9 cellular contexts compared by ENCODE assay signal in genomic region chr20:35871311-35871771, GRCh38.
DNase-seq lines count a peak whose midpoint lies in the region; ATAC-seq and TF ChIP-seq lines count a peak whose summit lies in the region.
"Had no signal": no experiment of that assay in that cellular context is flagged by ENCODE, and none has a peak within 500 bp of the region (broad histone marks: within the 10 kb centered on the region; RNA-seq: fewer than 3 reads in every experiment).

No MANE protein-coding gene starts in this region.

- H3K9me2 ChIP-seq in GM23338 (ENCODE audit: insufficient read depth): no peaks in the 10 kb centered on the region

- H3K36me3 ChIP-seq in GM23338 (ENCODE audit: insufficient read depth) (no peaks in the 10 kb centered on the region), smooth muscle cell (ENCODE audit: low read depth) (no peaks in the 10 kb centered on the region)

- 0 out of 2 replicates have a peak overlapping the region, but pooled peaks have one; percentile 27 for H3K27ac ChIP-seq in GM23338 (ENCODE audit: low read depth)
- peak overlapping the region; percentile 8 for H3K27ac ChIP-seq in smooth muscle cell (ENCODE audit: low read depth)

- DNase-seq in GM23338 (ENCODE audit: low spot score) (no peak), SW480 (ENCODE audit: low spot score) (peak; percentile 33), fibroblast of the aortic adventitia (ENCODE audit: low read depth) (peak; percentile 54), smooth muscle cell (lab: John Stamatoyannopoulos, UW; ENCODE audit: unreplicated experiment) (no peak), NCI-H345 (lab: John Stamatoyannopoulos, UW) (no peak), NCI-H2171 treated with DMSO at 0.1 percent for 48 hours (lab: John Stamatoyannopoulos, UW) (no peak)
- DNase-seq in stimulated activated CD4-positive, alpha-beta T cell treated with anti-CD3 and anti-CD28 coated beads, Interleukin-4, amount 100 ng/mL, for 1 hour: no peak
- DNase-seq in activated effector memory CD4-positive, alpha-beta T cell treated with anti-CD3 and anti-CD28 coated beads, Interleukin-2, amount 50 U/mL, for 16 hours: no peak
- DNase-seq: nephron progenitor cell had no signal

- H4K20me1 ChIP-seq in GM23338 (replicated peaks; ENCODE audit: insufficient read depth) (no peaks in the 10 kb centered on the region), smooth muscle cell (ENCODE audit: low read depth) (no peaks in the 10 kb centered on the region)

- H3K4me2 ChIP-seq in GM23338: no peak overlapping the region
- no peak overlapping the region for H3K4me2 ChIP-seq in smooth muscle cell

- no peak overlapping the region for H3K4me3 Mint-ChIP-seq in GM23338
- H3K4me3 Mint-ChIP-seq: nephron progenitor cell had no signal

- H3K36me3 Mint-ChIP-seq in GM23338 (ENCODE audit: low read depth): peaks cover 8% of the 10 kb centered on the region; the same call in 1 of the 3 replicates

- no peak overlapping the region for H3K9ac ChIP-seq in smooth muscle cell (ENCODE audit: low read depth)

- H3K4me1 Mint-ChIP-seq in GM23338: peaks cover 4% of the 10 kb centered on the region; the same call in 2 of the 3 replicates

- no peak overlapping the region for H3K27ac Mint-ChIP-seq in GM23338

- peaks cover 1% of the 10 kb centered on the region for H3K27me3 Mint-ChIP-seq in GM23338 (ENCODE audit: insufficient read depth, low read depth, poor library complexity)

- H3K79me2 ChIP-seq in GM23338 (replicated peaks; ENCODE audit: insufficient read depth) (no peaks in the 10 kb centered on the region; the same call in 1 of the 2 replicates), smooth muscle cell (ENCODE audit: low read depth) (peaks cover 13% of the 10 kb centered on the region)

- no peaks in the 10 kb centered on the region for H3F3A ChIP-seq in GM23338 (replicated peaks; ENCODE audit: low read depth)
- H3F3A ChIP-seq in smooth muscle cell (ENCODE audit: low read depth): peaks cover 24% of the 10 kb centered on the region

- H3K9me3 ChIP-seq in smooth muscle cell (replicated peaks; ENCODE audit: low read depth): no peaks in the 10 kb centered on the region

- no peak for ATAC-seq in GM23338

- H3K4me3 ChIP-seq in GM23338: no peak overlapping the region
- H3K4me3 ChIP-seq in fibroblast of the aortic adventitia (ENCODE audit: low read depth, low read length): peak overlapping the region; percentile 19
- no peak overlapping the region for H3K4me3 ChIP-seq in smooth muscle cell

- no peaks in the 10 kb centered on the region for H3K27me3 ChIP-seq in GM23338 (ENCODE audit: insufficient read depth)
- no peaks in the 10 kb centered on the region for H3K27me3 ChIP-seq in smooth muscle cell (ENCODE audit: low read depth)

- no peaks in the 10 kb centered on the region for H3K9me3 Mint-ChIP-seq in GM23338
- H3K9me3 Mint-ChIP-seq: nephron progenitor cell had no signal

- H2AFZ ChIP-seq in GM23338: no peak overlapping the region
- no peak overlapping the region for H2AFZ ChIP-seq in smooth muscle cell (ENCODE audit: low read depth)

- H3K4me1 ChIP-seq in GM23338 (ENCODE audit: insufficient read depth) (0 out of 2 replicates have a peak, but pooled peaks cover 5% of the 10 kb centered on the region), smooth muscle cell (ENCODE audit: low read depth) (peaks cover 11% of the 10 kb centered on the region)

- TF ChIP-seq CTCF in GM23338 (conservative IDR thresholded peaks at IDR 0.05; ENCODE audit: low read depth in 2 of 2): no peak
- no peak for TF ChIP-seq CTCF in fibroblast of the aortic adventitia (IDR thresholded peaks at IDR 0.05; ENCODE audit: insufficient read depth, low read length)
- TF ChIP-seq CTCF in smooth muscle cell (IDR thresholded peaks at IDR 0.05; ENCODE audit: borderline replicate concordance, insufficient read depth, poor library complexity, severe bottlenecking): no peak

- 85% methylated on average over 5 of the region's 5 CpGs for WGBS in smooth muscle cell (ENCODE audit: low lambda C conversion rate)

TF ChIP-seq in GM23338, 12 proteins besides CTCF, POLR2A, EP300 and RAD21:
- TF ChIP-seq EZH2 (IDR thresholded peaks at IDR 0.05; ENCODE audit: low read depth, unreplicated experiment): no peak
- no peak for TF ChIP-seq JUNB (IDR thresholded peaks at IDR 0.05; ENCODE audit: unreplicated experiment)
- no peak for TF ChIP-seq STAT1 (IDR thresholded peaks at IDR 0.05; ENCODE audit: unreplicated experiment)
- TF ChIP-seq CREB1 (CRISPR knock-in tag; IDR thresholded peaks at IDR 0.05; ENCODE audit: low read depth): no peak
- no peak for TF ChIP-seq ZNF114 (CRISPR knock-in tag; IDR thresholded peaks at IDR 0.05)
- TF ChIP-seq ZNF331 (CRISPR knock-in tag; IDR thresholded peaks at IDR 0.05; ENCODE audit: low read depth): no peak
- no peak for TF ChIP-seq ZNF462 (CRISPR knock-in tag; IDR thresholded peaks at IDR 0.05)
TF ChIP-seq in GM23338: peak in this region for 0.

Comparison
In these comparisons a context has a peak if more than half of its experiments do, and no peak if none do; other contexts are left out.
1. DNase-seq: peak in SW480 (single experiment) and fibroblast of the aortic adventitia (single experiment); none in GM23338 (single experiment), smooth muscle cell (single experiment), stimulated activated CD4-positive, alpha-beta T cell treated with anti-CD3 and anti-CD28 coated beads, Interleukin-4, amount 100 ng/mL, for 1 hour (single experiment), NCI-H345 (single experiment), NCI-H2171 treated with DMSO at 0.1 percent for 48 hours (single experiment) and activated effector memory CD4-positive, alpha-beta T cell treated with anti-CD3 and anti-CD28 coated beads, Interleukin-2, amount 50 U/mL, for 16 hours (single experiment).